ENCODE assay signal across 24 cellular contexts in genomic region chr4:151721466-151721865, GRCh38. TPM values are rescaled to one million over a fixed set of nuclear protein-coding genes. Genes with fewer than 3 reads are reported as not detected.
DNase-seq lines count a peak whose midpoint lies in the region; ATAC-seq and TF ChIP-seq lines count a peak whose summit lies in the region.
"Had no signal": no experiment of that assay in that cellular context is flagged by ENCODE, and none has a peak within 500 bp of the region (broad histone marks: within the 10 kb centered on the region; RNA-seq: fewer than 3 reads in every experiment).

No MANE protein-coding gene starts in this region.

- no peaks in the 10 kb centered on the region for H3K9me3 ChIP-seq in BLaER1 treated with 17β-estradiol and CSF1 and Interleukin-3, amounts not matched to agents 10 nM and 100 nM (replicated peaks in 1 of 11)
- H3K9me3 ChIP-seq in GM23248 (ENCODE audit: low read depth) (no peaks in the 10 kb centered on the region), osteoblast (ENCODE audit: low read depth, low read length) (no peaks in the 10 kb centered on the region), BE2C (no peaks in the 10 kb centered on the region)
- H3K9me3 ChIP-seq: heart right ventricle, ovary had no signal

- ATAC-seq in GM19452 (IDR thresholded peaks at IDR 0.05; ENCODE audit: unreplicated experiment): no peak
- ATAC-seq: heart right ventricle, left lobe of liver, right cardiac atrium had no signal

- H2AFZ ChIP-seq in GM23248 (no peak overlapping the region), osteoblast (ENCODE audit: low read length) (peak overlapping the region; percentile 62)

- WGBS in GM23248 (ENCODE audit: low coverage in 1 of 2, low lambda C conversion rate in 2 of 2, missing lambda C conversion rate in 2 of 2), 2 experiments: 36 to 40% methylated on average over 7 of the region's 7 CpGs

- in situ Hi-C loops in GM23248 (cut with MboI): no loop called here

- TF ChIP-seq CTCF in osteoblast (IDR thresholded peaks at IDR 0.05; ENCODE audit: extremely low read depth, low read depth, low read length) (no peak), BE2C (IDR thresholded peaks at IDR 0.05; ENCODE audit: low read depth, low read length) (no peak)

- peak overlapping the region; percentile 38 to 93 (median 67) for H3K4me2 ChIP-seq in BLaER1 treated with 17β-estradiol and CSF1 and Interleukin-3, amounts not matched to agents 10 nM and 100 nM
- H3K4me2 ChIP-seq in GM23248 (ENCODE audit: unreplicated experiment) (no peak overlapping the region), osteoblast (ENCODE audit: insufficient read depth, low read length) (no peak overlapping the region)

- H3K9ac ChIP-seq in BLaER1 treated with 17β-estradiol and CSF1 and Interleukin-3, amounts not matched to agents 10 nM and 100 nM: peak overlapping the region in 5 of 11 experiments; percentile 10 to 57 (median 40); a peak in 7 of 22 replicates
- no peak overlapping the region for H3K9ac ChIP-seq in GM23248

- no peaks in the 10 kb centered on the region for H3F3A ChIP-seq in GM23248 (ENCODE audit: insufficient read depth)

- peaks cover 0 to 47% (median 5%) of the 10 kb centered on the region in 11 experiments; a peak in 9 of 22 replicates for H3K36me3 ChIP-seq in BLaER1 treated with 17β-estradiol and CSF1 and Interleukin-3, amounts not matched to agents 10 nM and 100 nM
- H3K36me3 ChIP-seq in GM23248 (ENCODE audit: low read depth) (no peaks in the 10 kb centered on the region; the same call in 1 of the 2 replicates), osteoblast (ENCODE audit: insufficient read depth, low read length) (no peaks in the 10 kb centered on the region), BE2C (no peaks in the 10 kb centered on the region)
- H3K36me3 ChIP-seq: ovary had no signal

- peak; percentile 34 for DNase-seq in GM23248
- peak; percentile 35 for DNase-seq in NCI-H345 treated with DMSO at 0.1 percent for 48 hours (lab: John Stamatoyannopoulos, UW; ENCODE audit: unreplicated experiment)
- DNase-seq in osteoblast (ENCODE audit: insufficient read length, low spot score, missing footprints): no peak
- no peak for DNase-seq in Kasumi-1 (lab: John Stamatoyannopoulos, UW)
- no peak for DNase-seq in NK-92 (lab: John Stamatoyannopoulos, UW; ENCODE audit: unreplicated experiment)
- no peak for DNase-seq in BE2C
- DNase-seq: activated B cell treated with CpG ODN at 0.5 μM for 24 hours; CD4-positive, CD25-positive, alpha-beta regulatory T cell; central memory CD4-positive, alpha-beta T cell; DMS 273 treated with DMSO at 0.1 percent for 48 hours; H7; heart right ventricle; KG1; naive B cell; NCI-H146; NCI-H446 treated with DMSO at 0.1 percent for 48 hours; right cardiac atrium; SHP77; stimulated activated naive CD4-positive, alpha-beta T cell treated with Interleukin-2 at 50 U/mL for 16 hours; T-helper 9 cell had no signal

- peaks cover 35 to 71% (median 63%) of the 10 kb centered on the region in 10 experiments for H3K4me1 ChIP-seq in BLaER1 treated with 17β-estradiol and CSF1 and Interleukin-3, amounts not matched to agents 10 nM and 100 nM
- H3K4me1 ChIP-seq in GM23248 (ENCODE audit: insufficient read depth) (no peaks in the 10 kb centered on the region), osteoblast (ENCODE audit: insufficient read depth, low read length) (no peaks in the 10 kb centered on the region), BE2C (no peaks in the 10 kb centered on the region)

- H4K20me1 ChIP-seq in BLaER1 treated with 17β-estradiol and CSF1 and Interleukin-3, amounts not matched to agents 10 nM and 100 nM: peaks cover 0 to 6% (median 0%) of the 10 kb centered on the region in 11 experiments; a peak in 1 of 22 replicates
- H4K20me1 ChIP-seq in GM23248 (ENCODE audit: insufficient read depth): no peaks in the 10 kb centered on the region
- no peaks in the 10 kb centered on the region for H4K20me1 ChIP-seq in osteoblast (ENCODE audit: insufficient read depth, low read length)

- no peak overlapping the region for H3K4me3 ChIP-seq in BLaER1 treated with 17β-estradiol and CSF1 and Interleukin-3, amounts not matched to agents 10 nM and 100 nM
- H3K4me3 ChIP-seq in GM23248 (no peak overlapping the region), osteoblast (ENCODE audit: insufficient read depth, low read length) (no peak overlapping the region), BE2C (ENCODE audit: low read depth, low read length) (no peak overlapping the region)
- H3K4me3 ChIP-seq: heart right ventricle, ovary had no signal

- peak overlapping the region in 7 of 11 experiments; percentile 1 to 62 (median 22); a peak in 8 of 22 replicates for H3K27ac ChIP-seq in BLaER1 treated with 17β-estradiol and CSF1 and Interleukin-3, amounts not matched to agents 10 nM and 100 nM
- no peak overlapping the region for H3K27ac ChIP-seq in GM23248
- no peak overlapping the region for H3K27ac ChIP-seq in osteoblast (ENCODE audit: low read depth, low read length)
- H3K27ac ChIP-seq: heart right ventricle, ovary had no signal

- no peaks in the 10 kb centered on the region for H3K9me2 ChIP-seq in GM23248 (ENCODE audit: insufficient read depth)

- H3K79me2 ChIP-seq in GM23248 (ENCODE audit: insufficient read depth) (no peaks in the 10 kb centered on the region), osteoblast (ENCODE audit: insufficient read depth, low read length) (no peaks in the 10 kb centered on the region)

- H3K27me3 ChIP-seq in BLaER1 treated with 17β-estradiol and CSF1 and Interleukin-3, amounts not matched to agents 10 nM and 100 nM: no peaks in the 10 kb centered on the region
- no peaks in the 10 kb centered on the region for H3K27me3 ChIP-seq in GM23248 (replicated peaks; ENCODE audit: insufficient read depth)
- H3K27me3 ChIP-seq in osteoblast (ENCODE audit: insufficient read depth, low read length): no peaks in the 10 kb centered on the region
- no peaks in the 10 kb centered on the region for H3K27me3 ChIP-seq in BE2C
- H3K27me3 ChIP-seq: heart right ventricle, ovary had no signal

RNA-seq across cellular contexts. Expression of gene GATB, which starts 39.3 kb away (rescaled TPM):
- total RNA-seq in GM23248 (2014; rRNA removed; shearing (Covaris generic)): 18.0 and 18.3 TPM in 2 replicates
- polyA plus RNA-seq in GM23248 (2016; fragmentation: Nextera tagmentation; extraction: Ambion mirVana): 20.0 and 21.1 TPM in 2 replicates
- total RNA-seq in osteoblast: 14.1 and 14.7 TPM in 2 replicates
- polyA plus RNA-seq in BE2C (2012; ENCODE audit: insufficient read depth, insufficient read length, low read depth): 12.9 TPM

Comparison
In these comparisons a context has a peak if more than half of its experiments do, and no peak if none do; other contexts are left out.
1. H3K27ac ChIP-seq: peak in BLaER1 treated with 17β-estradiol and CSF1 and Interleukin-3, amounts not matched to agents 10 nM and 100 nM (7 of 11); none in GM23248 (single experiment) and osteoblast (single experiment).
2. H3K4me2 ChIP-seq: peak in BLaER1 treated with 17β-estradiol and CSF1 and Interleukin-3, amounts not matched to agents 10 nM and 100 nM (11 of 11); none in GM23248 (single experiment) and osteoblast (single experiment).
3. DNase-seq: peak in GM23248 (single experiment) and NCI-H345 treated with DMSO at 0.1 percent for 48 hours (single experiment); none in osteoblast (single experiment), Kasumi-1 (0 of 2), NK-92 (single experiment) and BE2C (single experiment).